20 cellular contexts compared by ENCODE assay signal in genomic region chr4:108320066-108320465, GRCh38.
"Had no signal": no experiment of that assay in that cellular context is flagged by ENCODE, and none has a peak within 500 bp of the region (broad histone marks: within the 10 kb centered on the region; RNA-seq: fewer than 3 reads in every experiment).

No MANE protein-coding gene starts in this region.

- DNase-seq: activated CD4-positive, alpha-beta T cell treated with anti-CD3 and anti-CD28 coated beads for 1 hour; activated CD4-positive, alpha-beta T cell treated with anti-CD3 and anti-CD28 coated beads, Interleukin-2, amount 50 U/mL, for 4 hours; activated gamma-delta T cell treated with Interleukin-2 at 50 U/mL for 16 hours; adrenal gland; heart right ventricle; mesenchymal stem cell; natural killer cell; nucleus accumbens; posterior cingulate gyrus; retina; stimulated activated CD4-positive, alpha-beta T cell treated with anti-CD3 and anti-CD28 coated beads, Interleukin-2, amount 100 ng/mL, for 24 hours; T1000; transverse colon; WERI-Rb-1 had no signal

- ATAC-seq: activated naive CD4-positive, alpha-beta T cell treated with anti-CD3 and anti-CD28 coated beads, Interleukin-2, amount 50 U/mL, for 72 hours; esophagus mucosa; gastroesophageal sphincter; heart right ventricle; natural killer cell had no signal

- H3K36me3 ChIP-seq: adrenal gland, breast epithelium, gastroesophageal sphincter, heart right ventricle, transverse colon, vagina, WERI-Rb-1 had no signal

- H3K27ac ChIP-seq: adrenal gland, breast epithelium, coronary artery, gastroesophageal sphincter, heart right ventricle, transverse colon, vagina, WERI-Rb-1 had no signal

- H3K4me1 ChIP-seq: breast epithelium, gastroesophageal sphincter, heart right ventricle, transverse colon, vagina had no signal

- H3K9me3 ChIP-seq: adrenal gland, breast epithelium, vagina had no signal

- H3K27me3 ChIP-seq: adrenal gland, breast epithelium, gastroesophageal sphincter, transverse colon, vagina had no signal

- H3K4me3 ChIP-seq: adrenal gland, breast epithelium, coronary artery, gastroesophageal sphincter, heart right ventricle, transverse colon, vagina had no signal
